In the genomic region with DNA sequence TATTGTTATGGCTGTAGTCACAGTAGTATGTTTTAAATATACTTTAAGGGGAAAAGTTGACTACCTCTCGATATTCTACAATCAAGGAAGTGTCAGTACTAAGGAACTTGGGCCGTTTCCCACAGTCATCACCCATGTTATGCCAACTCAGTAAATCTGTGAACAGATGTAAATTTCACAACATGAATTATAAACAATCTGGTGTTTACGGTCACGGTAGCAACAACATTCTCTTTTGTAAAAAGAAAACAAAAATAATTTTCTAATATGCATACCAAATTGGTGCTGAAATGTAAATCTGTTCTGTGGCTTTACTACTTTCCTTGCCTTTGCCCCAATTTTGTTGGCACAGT, we compare ENCODE assay signal across 1 cellular context.
TF ChIP-seq lines count a peak whose summit lies in the region.

No MANE protein-coding gene starts in this region.

TF ChIP-seq in endothelial cell of umbilical vein, 7 proteins besides CTCF, POLR2A, EP300 and RAD21 (continued from another document):
- TF ChIP-seq, protein P1, sequence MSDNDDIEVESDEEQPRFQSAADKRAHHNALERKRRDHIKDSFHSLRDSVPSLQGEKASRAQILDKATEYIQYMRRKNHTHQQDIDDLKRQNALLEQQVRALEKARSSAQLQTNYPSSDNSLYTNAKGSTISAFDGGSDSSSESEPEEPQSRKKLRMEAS (IDR thresholded peaks at IDR 0.05; ENCODE audit: insufficient read depth, insufficient read length), result no peak
- no peak for TF ChIP-seq POLR2AphosphoS5 (IDR thresholded peaks at IDR 0.05; ENCODE audit: insufficient read depth, low read depth, low read length)
- no peak for TF ChIP-seq JUN (IDR thresholded peaks at IDR 0.05; ENCODE audit: borderline replicate concordance, insufficient read depth, insufficient read length, low read depth)
- TF ChIP-seq EZH2 (IDR thresholded peaks at IDR 0.05; ENCODE audit: borderline replicate concordance, low read depth, low read length, severe bottlenecking), result no peak
